In genomic region chr20:64105846-64106434, GRCh38 we compare ENCODE assay signal across 31 cellular contexts. TPM values are rescaled to one million over a fixed set of nuclear protein-coding genes. Genes with fewer than 3 reads are reported as not detected.
DNase-seq lines count a peak whose midpoint lies in the region; ATAC-seq, FAIRE-seq and TF ChIP-seq lines count a peak whose summit lies in the region.
"Had no signal": no experiment of that assay in that cellular context is flagged by ENCODE, and none has a peak within 500 bp of the region (broad histone marks: within the 10 kb centered on the region; RNA-seq: fewer than 3 reads in every experiment).

No MANE protein-coding gene starts in this region.

- H3K9me3 ChIP-seq in kidney (ENCODE audit: control insufficient read depth in 1 of 2, low read length in 2 of 2) (no peaks in the 10 kb centered on the region), MM.1S (replicated peaks; ENCODE audit: insufficient read depth, low read length) (no peaks in the 10 kb centered on the region)
- H3K9me3 ChIP-seq: MG63, stomach, upper lobe of right lung had no signal

- no peak overlapping the region for H3K9ac ChIP-seq in kidney (ENCODE audit: low read length in 2 of 2)
- H3K9ac ChIP-seq in MM.1S (ENCODE audit: low read length) = no peak overlapping the region

- no peak overlapping the region; the same call in 1 of the 2 replicates for H3K27ac Mint-ChIP-seq in WTC11
- H3K27ac Mint-ChIP-seq: activated CD4-positive, alpha-beta T cell treated with anti-CD3 and anti-CD28 coated beads, Interleukin-2, amount 10 ng/mL, durations not matched to agents 7 days and 5 days; activated naive CD4-positive, alpha-beta T cell treated with anti-CD3 and anti-CD28 coated beads, Interleukin-2, amount 50 U/mL, for 24 hours; T-helper 1 cell treated with Interleukin-12 subunit alpha and Interleukin-12 subunit beta and Interleukin-4 antibody, amounts not matched to agents 30 μg/mL and 1 μg/mL, for 36 hours had no signal

- peak; percentile 49 for DNase-seq in activated effector memory CD4-positive, alpha-beta T cell treated with anti-CD3 and anti-CD28 coated beads, Interleukin-2, amount 50 U/mL, for 16 hours
- no peak for DNase-seq in activated effector memory CD4-positive, alpha-beta T cell treated with Interleukin-2 at 50 U/mL for 16 hours
- DNase-seq in WTC11 (ENCODE audit: low spot score) (peak; percentile 8), kidney (peak; percentile 56), superior temporal gyrus (ENCODE audit: extremely low spot score) (peak; percentile 0), MM.1S (no peak), A172 (ENCODE audit: low spot score) (no peak)
- DNase-seq: activated CD4-positive, alpha-beta T cell treated with anti-CD3 and anti-CD28 coated beads, Interleukin-2, amount 10 ng/mL, durations not matched to agents 7 days and 5 days; erythroblast; foreskin fibroblast; H7; hypothalamus; MG63; NCI-H1417 treated with DMSO at 0.1 percent for 48 hours; NCI-H510A; NK-92 treated with Interleukin-12 subunit alpha and Interleukin-12 subunit beta, amount 100 ng/mL, for 24 hours; nucleus accumbens; stimulated activated CD4-positive, alpha-beta T cell treated with anti-CD3 and anti-CD28 coated beads, Interleukin-4, amount 100 ng/mL, for 24 hours; stomach had no signal

- H3K27me3 Mint-ChIP-seq in WTC11 (ENCODE audit: low read depth) = peaks cover 22% of the 10 kb centered on the region

- H2AFZ ChIP-seq in MM.1S (ENCODE audit: low read length) = no peak overlapping the region

- H3K27me3 ChIP-seq in MM.1S (replicated peaks; ENCODE audit: insufficient read depth, low read length) = peaks cover 92% of the 10 kb centered on the region

- no peak for FAIRE-seq in kidney (lab: Jason Lieb, UNC)
- FAIRE-seq: D721Med, islet of Langerhans had no signal

- H3K79me2 ChIP-seq in MM.1S (ENCODE audit: low read length) = no peaks in the 10 kb centered on the region

- ATAC-seq in WTC11 = no peak
- ATAC-seq in HG03442 (IDR thresholded peaks at IDR 0.05; ENCODE audit: unreplicated experiment) = no peak
- ATAC-seq: upper lobe of right lung had no signal

- H3K36me3 ChIP-seq in kidney (ENCODE audit: control insufficient read depth in 1 of 2, insufficient read depth in 2 of 2, low read length in 2 of 2) (no peaks in the 10 kb centered on the region), MM.1S (replicated peaks; ENCODE audit: insufficient read depth, low read length) (no peaks in the 10 kb centered on the region)
- H3K36me3 ChIP-seq: MG63, stomach, upper lobe of right lung had no signal

- H3K9me3 Mint-ChIP-seq in WTC11 = no peaks in the 10 kb centered on the region
- H3K9me3 Mint-ChIP-seq: activated CD4-positive, alpha-beta T cell treated with anti-CD3 and anti-CD28 coated beads, Interleukin-2, amount 10 ng/mL, durations not matched to agents 7 days and 5 days; activated naive CD4-positive, alpha-beta T cell treated with anti-CD3 and anti-CD28 coated beads, Interleukin-2, amount 50 U/mL, for 24 hours; T-helper 1 cell treated with Interleukin-12 subunit alpha and Interleukin-12 subunit beta and Interleukin-4 antibody, amounts not matched to agents 30 μg/mL and 1 μg/mL, for 36 hours had no signal

- H3K4me1 ChIP-seq in kidney (ENCODE audit: control insufficient read depth in 1 of 2, insufficient read depth in 1 of 2, low read depth in 1 of 2, low read length in 2 of 2) = no peaks in the 10 kb centered on the region
- H3K4me1 ChIP-seq in MM.1S (ENCODE audit: low read length) = no peaks in the 10 kb centered on the region

- POLR2A ChIA-PET in WTC11 (lab: Charles Lee) = no interaction called here

- H3F3A ChIP-seq in MM.1S (ENCODE audit: insufficient read depth, low read length) = no peaks in the 10 kb centered on the region

- H3K4me3 Mint-ChIP-seq in WTC11 = no peak overlapping the region
- H3K4me3 Mint-ChIP-seq: activated CD4-positive, alpha-beta T cell treated with anti-CD3 and anti-CD28 coated beads, Interleukin-2, amount 10 ng/mL, durations not matched to agents 7 days and 5 days; activated naive CD4-positive, alpha-beta T cell treated with anti-CD3 and anti-CD28 coated beads, Interleukin-2, amount 50 U/mL, for 24 hours; T-helper 1 cell treated with Interleukin-12 subunit alpha and Interleukin-12 subunit beta and Interleukin-4 antibody, amounts not matched to agents 30 μg/mL and 1 μg/mL, for 36 hours had no signal

- TF ChIP-seq CTCF in WTC11 (IDR thresholded peaks at IDR 0.05) = no peak
- no peak for TF ChIP-seq CTCF in kidney (IDR thresholded peaks at IDR 0.05; ENCODE audit: borderline replicate concordance, extremely low read depth, insufficient read depth)
- TF ChIP-seq CTCF in MM.1S (IDR thresholded peaks at IDR 0.05; ENCODE audit: low read length) = no peak

- no peaks in the 10 kb centered on the region for H4K20me1 ChIP-seq in MM.1S (ENCODE audit: insufficient read depth, low read length)

- intact Hi-C loops in kidney (cut with DNase I) = no loop called here

- no peaks in the 10 kb centered on the region for H3K36me3 Mint-ChIP-seq in WTC11
- H3K36me3 Mint-ChIP-seq: activated naive CD4-positive, alpha-beta T cell treated with anti-CD3 and anti-CD28 coated beads, Interleukin-2, amount 50 U/mL, for 24 hours had no signal

- H3K27ac ChIP-seq in kidney (ENCODE audit: low read depth in 2 of 2, low read length in 2 of 2) (no peak overlapping the region), MM.1S (ENCODE audit: low read length) (no peak overlapping the region)
- H3K27ac ChIP-seq: C4-2B, stomach, upper lobe of right lung had no signal

- H3K4me1 Mint-ChIP-seq in WTC11 = peaks cover 8% of the 10 kb centered on the region

- H3K4me3 ChIP-seq in kidney (ENCODE audit: low read length in 2 of 2) (no peak overlapping the region), MM.1S (ENCODE audit: low read length) (no peak overlapping the region)
- H3K4me3 ChIP-seq: MG63, stomach, upper lobe of right lung had no signal

- CTCF ChIA-PET in WTC11 (lab: Charles Lee) = interaction anchor here (1.1 to 2.5 kb wide), 2 partner anchors 14 to 23 kb away, joined by 3 to 16 read pairs; no protein-coding TSS in a partner anchor

- H3K4me2 ChIP-seq in MM.1S (ENCODE audit: low read depth, low read length) = no peak overlapping the region

- no peaks in the 10 kb centered on the region for H3K9me2 ChIP-seq in MM.1S (replicated peaks; ENCODE audit: insufficient read depth, low read length)

TF ChIP-seq in WTC11, 78 proteins besides CTCF, POLR2A, EP300 and RAD21:
- TF ChIP-seq TCF7 (CRISPR knock-in tag; IDR thresholded peaks at IDR 0.05; ENCODE audit: low read depth) (peak; percentile 78; the same call in 1 of the 2 replicates), GTF2I (CRISPR knock-in tag; conservative IDR thresholded peaks at IDR 0.05) (no peak)

RNA-seq across cellular contexts. Expression of gene NPBWR2, which starts 1.4 kb away (rescaled TPM):
- total RNA-seq in WTC11 (2021) = not detected in 3 replicates
- not detected for total RNA-seq in kidney
- not detected for polyA plus RNA-seq in kidney (ENCODE audit: insufficient read depth, low read depth, low replicate concordance)
- not detected in 2 replicates for total RNA-seq in A172 (2014; rRNA removed; shearing (Covaris generic))
- total RNA-seq: activated CD4-positive, alpha-beta T cell treated with anti-CD3 and anti-CD28 coated beads, Interleukin-2, amount 10 ng/mL, durations not matched to agents 7 days and 5 days; cerebellum; G401; H7; lung microvascular endothelial cell; renal cortical epithelial cell; stomach; upper lobe of right lung had no signal
- polyA plus RNA-seq: AG04450, stomach had no signal

RNA-seq across cellular contexts. Expression of gene LKAAEAR1, which starts 21.7 kb away (rescaled TPM):
- total RNA-seq in WTC11 (2021) (0.53 to 1.7 TPM (median 0.73 TPM) in 3 replicates), kidney (0.31 TPM)
- polyA plus RNA-seq in kidney (ENCODE audit: insufficient read depth, low read depth, low replicate concordance) = not detected
- 0.24 TPM in 1 of 2 replicates, not detected in the other for total RNA-seq in A172 (2014; rRNA removed; shearing (Covaris generic))
- total RNA-seq: G401, renal cortical epithelial cell, stomach, upper lobe of right lung had no signal
- polyA plus RNA-seq: AG04450 had no signal

RNA-seq across cellular contexts. Expression of gene OPRL1, which starts 26.1 kb away (rescaled TPM):
- 1.7 to 2.2 TPM (median 2.0 TPM) in 3 replicates for total RNA-seq in WTC11 (2021)
- 1.2 TPM for total RNA-seq in kidney
- 0.39 TPM for polyA plus RNA-seq in kidney (ENCODE audit: insufficient read depth, low read depth, low replicate concordance)
- total RNA-seq in A172 (2014; rRNA removed; shearing (Covaris generic)) = 0.81 and 1.2 TPM in 2 replicates

RNA-seq across cellular contexts. Expression of gene RGS19, which starts 26.6 kb away (rescaled TPM):
- total RNA-seq in WTC11 (2021) = 13.8 to 15.9 TPM (median 15.1 TPM) in 3 replicates
- 20.2 TPM for total RNA-seq in kidney
- polyA plus RNA-seq in kidney (ENCODE audit: insufficient read depth, low read depth, low replicate concordance) = 6.8 TPM
- 29.3 and 29.5 TPM in 2 replicates for total RNA-seq in A172 (2014; rRNA removed; shearing (Covaris generic))

RNA-seq across cellular contexts. Expression of gene TCEA2, which starts 42.9 kb away (rescaled TPM):
- total RNA-seq in WTC11 (2021) (55.8 to 63.6 TPM (median 63.5 TPM) in 3 replicates), kidney (53.8 TPM)
- 90.9 TPM for polyA plus RNA-seq in kidney (ENCODE audit: insufficient read depth, low read depth, low replicate concordance)
- 52.7 and 58.3 TPM in 2 replicates for total RNA-seq in A172 (2014; rRNA removed; shearing (Covaris generic))

Comparison
In these comparisons a context has a peak if more than half of its experiments do, and no peak if none do; other contexts are left out.
1. DNase-seq: peak in activated effector memory CD4-positive, alpha-beta T cell treated with anti-CD3 and anti-CD28 coated beads, Interleukin-2, amount 50 U/mL, for 16 hours (single experiment), WTC11 (single experiment), kidney (single experiment) and superior temporal gyrus (single experiment); none in activated effector memory CD4-positive, alpha-beta T cell treated with Interleukin-2 at 50 U/mL for 16 hours (single experiment), MM.1S (single experiment) and A172 (single experiment).